In genomic region chr11:58888579-58888978, GRCh38 we compare ENCODE assay signal across 1 cellular context.
A peak's percentile ranks its signal among the peaks of the same experiment; 100 is the strongest.
TF ChIP-seq lines count a peak whose summit lies in the region.

No MANE protein-coding gene starts in this region.

TF ChIP-seq in HepG2, 621 proteins besides CTCF, POLR2A, EP300 and RAD21 (continued from another document):
- TF ChIP-seq TEF (CRISPR knock-in tag; IDR thresholded peaks at IDR 0.05), result 0 out of 2 replicates have a peak, but pooled peaks have one; percentile 39
- peak; percentile 70 for TF ChIP-seq CEBPG (CRISPR knock-in tag; IDR thresholded peaks at IDR 0.05)
- no peak for TF ChIP-seq KDM6A (CRISPR knock-in tag; IDR thresholded peaks at IDR 0.05; ENCODE audit: low read depth)
- TF ChIP-seq ZFP37 (CRISPR knock-in tag; IDR thresholded peaks at IDR 0.05; ENCODE audit: borderline replicate concordance), result no peak
- TF ChIP-seq ONECUT2 (CRISPR knock-in tag; IDR thresholded peaks at IDR 0.05), result no peak
- TF ChIP-seq ZNF124 (CRISPR knock-in tag; IDR thresholded peaks at IDR 0.05), result peak; percentile 78; the same call in 1 of the 2 replicates
- TF ChIP-seq FOXA1 (IDR thresholded peaks at IDR 0.05), result no peak
- peak; percentile 46; the same call in 1 of the 2 replicates for TF ChIP-seq FOXA1 (CRISPR knock-in tag; IDR thresholded peaks at IDR 0.05)
- TF ChIP-seq, protein P1, sequence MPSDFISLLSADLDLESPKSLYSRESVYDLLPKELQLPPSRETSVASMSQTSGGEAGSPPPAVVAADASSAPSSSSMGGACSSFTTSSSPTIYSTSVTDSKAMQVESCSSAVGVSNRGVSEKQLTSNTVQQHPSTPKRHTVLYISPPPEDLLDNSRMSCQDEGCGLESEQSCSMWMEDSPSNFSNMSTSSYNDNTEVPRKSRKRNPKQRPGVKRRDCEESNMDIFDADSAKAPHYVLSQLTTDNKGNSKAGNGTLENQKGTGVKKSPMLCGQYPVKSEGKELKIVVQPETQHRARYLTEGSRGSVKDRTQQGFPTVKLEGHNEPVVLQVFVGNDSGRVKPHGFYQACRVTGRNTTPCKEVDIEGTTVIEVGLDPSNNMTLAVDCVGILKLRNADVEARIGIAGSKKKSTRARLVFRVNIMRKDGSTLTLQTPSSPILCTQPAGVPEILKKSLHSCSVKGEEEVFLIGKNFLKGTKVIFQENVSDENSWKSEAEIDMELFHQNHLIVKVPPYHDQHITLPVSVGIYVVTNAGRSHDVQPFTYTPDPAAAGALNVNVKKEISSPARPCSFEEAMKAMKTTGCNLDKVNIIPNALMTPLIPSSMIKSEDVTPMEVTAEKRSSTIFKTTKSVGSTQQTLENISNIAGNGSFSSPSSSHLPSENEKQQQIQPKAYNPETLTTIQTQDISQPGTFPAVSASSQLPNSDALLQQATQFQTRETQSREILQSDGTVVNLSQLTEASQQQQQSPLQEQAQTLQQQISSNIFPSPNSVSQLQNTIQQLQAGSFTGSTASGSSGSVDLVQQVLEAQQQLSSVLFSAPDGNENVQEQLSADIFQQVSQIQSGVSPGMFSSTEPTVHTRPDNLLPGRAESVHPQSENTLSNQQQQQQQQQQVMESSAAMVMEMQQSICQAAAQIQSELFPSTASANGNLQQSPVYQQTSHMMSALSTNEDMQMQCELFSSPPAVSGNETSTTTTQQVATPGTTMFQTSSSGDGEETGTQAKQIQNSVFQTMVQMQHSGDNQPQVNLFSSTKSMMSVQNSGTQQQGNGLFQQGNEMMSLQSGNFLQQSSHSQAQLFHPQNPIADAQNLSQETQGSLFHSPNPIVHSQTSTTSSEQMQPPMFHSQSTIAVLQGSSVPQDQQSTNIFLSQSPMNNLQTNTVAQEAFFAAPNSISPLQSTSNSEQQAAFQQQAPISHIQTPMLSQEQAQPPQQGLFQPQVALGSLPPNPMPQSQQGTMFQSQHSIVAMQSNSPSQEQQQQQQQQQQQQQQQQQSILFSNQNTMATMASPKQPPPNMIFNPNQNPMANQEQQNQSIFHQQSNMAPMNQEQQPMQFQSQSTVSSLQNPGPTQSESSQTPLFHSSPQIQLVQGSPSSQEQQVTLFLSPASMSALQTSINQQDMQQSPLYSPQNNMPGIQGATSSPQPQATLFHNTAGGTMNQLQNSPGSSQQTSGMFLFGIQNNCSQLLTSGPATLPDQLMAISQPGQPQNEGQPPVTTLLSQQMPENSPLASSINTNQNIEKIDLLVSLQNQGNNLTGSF (CRISPR knock-in tag; IDR thresholded peaks at IDR 0.05), result no peak
- peak; percentile 37; the same call in 1 of the 2 replicates for TF ChIP-seq FOXA3 (CRISPR knock-in tag; IDR thresholded peaks at IDR 0.05)
- TF ChIP-seq SNAPC2 (CRISPR knock-in tag; IDR thresholded peaks at IDR 0.05), result no peak
